Comparison of ENCODE assay signal across 20 cellular contexts in the genomic region with DNA sequence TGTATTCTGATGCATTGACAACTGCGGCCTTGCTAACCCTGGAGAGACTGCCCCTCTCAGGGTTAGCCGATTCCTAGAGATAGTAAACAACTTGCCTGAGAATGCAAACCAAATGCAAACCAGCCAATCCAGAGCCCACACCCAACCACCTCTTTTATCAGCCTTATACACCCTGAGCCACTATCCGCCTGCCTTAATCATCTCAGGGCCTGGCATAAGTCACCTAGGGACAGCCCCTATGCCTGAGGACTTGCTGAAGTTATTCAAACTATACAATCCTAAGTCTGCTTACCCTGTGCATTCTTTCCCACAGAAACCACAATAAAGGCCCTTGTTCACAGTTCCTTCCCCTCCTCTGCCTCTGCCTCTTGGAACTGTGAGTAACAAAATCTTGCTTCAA.
A peak's percentile ranks its signal among the peaks of the same experiment; 100 is the strongest.
DNase-seq lines count a peak whose midpoint lies in the region; ATAC-seq, FAIRE-seq and TF ChIP-seq lines count a peak whose summit lies in the region.
"Had no signal": no experiment of that assay in that cellular context is flagged by ENCODE, and none has a peak within 500 bp of the region (broad histone marks: within the 10 kb centered on the region; RNA-seq: fewer than 3 reads in every experiment).

No MANE protein-coding gene starts in this region.

- H2AFZ ChIP-seq in Loucy (ENCODE audit: low read length) (no peak overlapping the region), astrocyte (ENCODE audit: low read depth, low read length) (no peak overlapping the region)

- H3K4me2 ChIP-seq in Loucy (ENCODE audit: low read depth, low read length, poor library complexity, severe bottlenecking): peak overlapping the region; percentile 68
- H3K4me2 ChIP-seq in astrocyte (ENCODE audit: low read length): no peak overlapping the region

- H3K9me2 ChIP-seq in Loucy (replicated peaks; ENCODE audit: low read depth, low read length): no peaks in the 10 kb centered on the region

- no peak for FAIRE-seq in astrocyte (lab: Jason Lieb, UNC)
- no peak for FAIRE-seq in HTR-8/SVneo (lab: Jason Lieb, UNC)

- H3K79me2 ChIP-seq in Loucy (ENCODE audit: insufficient read depth, low read length) (no peaks in the 10 kb centered on the region), astrocyte (ENCODE audit: insufficient read depth, low read length) (no peaks in the 10 kb centered on the region)

- ATAC-seq in mucosa of descending colon: no peak
- ATAC-seq: heart left ventricle, left colon had no signal

- H3K4me1 Mint-ChIP-seq in astrocyte (ENCODE audit: low read depth, unreplicated experiment): peaks cover 13% of the 10 kb centered on the region
- H3K4me1 Mint-ChIP-seq: naive B cell had no signal

- H3K4me1 ChIP-seq in Loucy (ENCODE audit: insufficient read depth, low read length, poor library complexity, severe bottlenecking) (peaks cover 32% of the 10 kb centered on the region), astrocyte (ENCODE audit: insufficient read depth, low read length) (no peaks in the 10 kb centered on the region), mucosa of descending colon (ENCODE audit: low read depth) (no peaks in the 10 kb centered on the region)
- H3K4me1 ChIP-seq: heart left ventricle had no signal

- H3K36me3 ChIP-seq in Loucy (ENCODE audit: insufficient read depth, low read length): no peaks in the 10 kb centered on the region
- H3K36me3 ChIP-seq in astrocyte (ENCODE audit: insufficient read depth, low read length): no peaks in the 10 kb centered on the region
- H3K36me3 ChIP-seq in mucosa of descending colon (ENCODE audit: low read depth): no peaks in the 10 kb centered on the region
- H3K36me3 ChIP-seq: heart left ventricle, MG63 had no signal

- TF ChIP-seq CTCF in Loucy (conservative IDR thresholded peaks at IDR 0.05; ENCODE audit: low read length) (no peak), astrocyte (IDR thresholded peaks at IDR 0.05; ENCODE audit: insufficient read depth, low read depth, low read length) (no peak), mucosa of descending colon (IDR thresholded peaks at IDR 0.05) (no peak)

- no peaks in the 10 kb centered on the region for H4K20me1 ChIP-seq in Loucy (ENCODE audit: insufficient read depth, low read length, poor library complexity, severe bottlenecking)
- no peaks in the 10 kb centered on the region for H4K20me1 ChIP-seq in astrocyte (ENCODE audit: insufficient read depth, low read length)

- H3K27me3 Mint-ChIP-seq in astrocyte (ENCODE audit: low read depth, unreplicated experiment): peaks cover 57% of the 10 kb centered on the region

- intact Hi-C loops in mucosa of descending colon (cut with DNase I, micrococcal nuclease): no loop called here

- H3K36me3 Mint-ChIP-seq in astrocyte (ENCODE audit: low read depth, unreplicated experiment): no peaks in the 10 kb centered on the region
- H3K36me3 Mint-ChIP-seq: CD8-positive, alpha-beta memory T cell; naive B cell had no signal

- no peaks in the 10 kb centered on the region for H3F3A ChIP-seq in Loucy (ENCODE audit: low read depth)

- H3K27me3 ChIP-seq in Loucy (ENCODE audit: insufficient read depth, low read length, poor library complexity, severe bottlenecking): no peaks in the 10 kb centered on the region
- H3K27me3 ChIP-seq in astrocyte (ENCODE audit: insufficient read depth, low read length): no peaks in the 10 kb centered on the region
- H3K27me3 ChIP-seq: MG63 had no signal

- H3K9ac ChIP-seq in Loucy (ENCODE audit: low read depth, low read length, poor library complexity, severe bottlenecking) (no peak overlapping the region), astrocyte (ENCODE audit: low read length) (no peak overlapping the region)

- H3K9me3 ChIP-seq in Loucy (ENCODE audit: insufficient read depth, low read depth, low read length) (no peaks in the 10 kb centered on the region), astrocyte (ENCODE audit: insufficient read depth, low read depth, low read length) (no peaks in the 10 kb centered on the region), mucosa of descending colon (no peaks in the 10 kb centered on the region)
- H3K9me3 ChIP-seq: heart left ventricle, MG63 had no signal

- H3K9me3 Mint-ChIP-seq in astrocyte (ENCODE audit: unreplicated experiment): peaks cover 2% of the 10 kb centered on the region
- H3K9me3 Mint-ChIP-seq: H9 had no signal

- no peak overlapping the region for H3K4me3 Mint-ChIP-seq in astrocyte (ENCODE audit: unreplicated experiment)
- H3K4me3 Mint-ChIP-seq: CD8-positive, alpha-beta memory T cell; H9; naive B cell had no signal

- H3K27ac ChIP-seq in astrocyte (ENCODE audit: low read depth, low read length): no peak overlapping the region
- H3K27ac ChIP-seq: 22Rv1, heart left ventricle, VCaP had no signal

- DNase-seq in NCI-H82 (lab: John Stamatoyannopoulos, UW) (peak; percentile 8), NCI-H82 treated with DMSO at 0.1 percent for 48 hours (lab: John Stamatoyannopoulos, UW; ENCODE audit: unreplicated experiment) (no peak), astrocyte (ENCODE audit: low read depth) (peak; percentile 22), HTR-8/SVneo (ENCODE audit: insufficient read length, low spot score) (no peak), SKM-1 (lab: John Stamatoyannopoulos, UW; ENCODE audit: unreplicated experiment) (no peak), mucosa of descending colon (no peak)
- DNase-seq in stimulated activated CD4-positive, alpha-beta T cell treated with anti-CD3 and anti-CD28 coated beads, Interleukin-4, amount 100 ng/mL, for 48 hours (ENCODE audit: low read depth in 2 of 2): peak; percentile 8 to 10
- DNase-seq: activated effector memory CD4-positive, alpha-beta T cell treated with anti-CD3 and anti-CD28 coated beads, Interleukin-2, amount 50 U/mL, for 16 hours; CD8-positive, alpha-beta memory T cell; H9; heart left ventricle; left colon; MG63; naive B cell; NCI-H2029 treated with DMSO at 0.1 percent for 48 hours; NCI-H774; SIG-M5 had no signal

- no peak overlapping the region for H3K27ac Mint-ChIP-seq in astrocyte (ENCODE audit: unreplicated experiment)

- H3K4me3 ChIP-seq in Loucy (ENCODE audit: low read length, poor library complexity, severe bottlenecking) (peak overlapping the region; percentile 41), astrocyte (ENCODE audit: insufficient read depth, low read depth, low read length) (no peak overlapping the region), mucosa of descending colon (no peak overlapping the region)
- H3K4me3 ChIP-seq: heart left ventricle, MG63 had no signal

Comparison
In these comparisons a context has a peak if more than half of its experiments do, and no peak if none do; other contexts are left out.
1. DNase-seq: peak in NCI-H82 (single experiment), astrocyte (single experiment) and stimulated activated CD4-positive, alpha-beta T cell treated with anti-CD3 and anti-CD28 coated beads, Interleukin-4, amount 100 ng/mL, for 48 hours (2 of 2); none in NCI-H82 treated with DMSO at 0.1 percent for 48 hours (single experiment), HTR-8/SVneo (single experiment), SKM-1 (single experiment) and mucosa of descending colon (0 of 3).